Comparison of ENCODE assay signal across 29 cellular contexts in genomic region chr7:148688526-148688925, GRCh38.
"Had no signal": no experiment of that assay in that cellular context is flagged by ENCODE, and none has a peak within 500 bp of the region (broad histone marks: within the 10 kb centered on the region; RNA-seq: fewer than 3 reads in every experiment).

No MANE protein-coding gene starts in this region.

- ATAC-seq: activated naive CD8-positive, alpha-beta T cell treated with anti-CD3 and anti-CD28 coated beads, Interleukin-2, amount 50 U/mL, for 24 hours; foreskin keratinocyte; heart left ventricle; left colon; naive thymus-derived CD8-positive, alpha-beta T cell; psoas muscle; stimulated activated naive B cell treated with anti-CD40 and anti-IgM and Interleukin-4, amounts not matched to agents 10 μg/mL and 1 μg/mL and 100 μg/mL, for 72 hours; upper lobe of right lung had no signal

- H3K27me3 Mint-ChIP-seq: activated naive CD8-positive, alpha-beta T cell treated with anti-CD3 and anti-CD28 coated beads, Interleukin-2, amount 50 U/mL, for 24 hours; naive thymus-derived CD8-positive, alpha-beta T cell had no signal

- DNase-seq: activated CD4-positive, alpha-beta T cell treated with anti-CD3 and anti-CD28 coated beads for 4 hours; activated CD4-positive, alpha-beta T cell treated with anti-CD3 and anti-CD28 coated beads, Interleukin-2, amount 50 U/mL, for 4 hours; activated effector memory CD4-positive, alpha-beta T cell treated with Interleukin-2 at 50 U/mL for 16 hours; activated naive CD4-positive, alpha-beta T cell treated with anti-CD3 and anti-CD28 coated beads, Interleukin-2, amount 50 U/mL, for 16 hours; activated naive CD8-positive, alpha-beta T cell treated with anti-CD3 and anti-CD28 coated beads, Interleukin-2, amount 50 U/mL, for 24 hours; activated T-cell treated with anti-CD3 and anti-CD28 coated beads for 4 hours; amygdala; dermis blood vessel endothelial cell; effector CD4-positive, alpha-beta T cell; foreskin keratinocyte; heart left ventricle; hypothalamus; immature natural killer cell; kidney; left colon; naive thymus-derived CD8-positive, alpha-beta T cell; nucleus accumbens; psoas muscle; stimulated activated CD4-positive, alpha-beta T cell treated with anti-CD3 and anti-CD28 coated beads, Interleukin-15, amount 100 ng/mL, for 24 hours; stimulated activated CD4-positive, alpha-beta T cell treated with anti-CD3 and anti-CD28 coated beads, Interleukin-2, amount 100 ng/mL, for 24 hours; stimulated activated naive B cell treated with anti-CD40 and anti-IgM and Interleukin-4, amounts not matched to agents 10 μg/mL and 1 μg/mL and 100 μg/mL, for 72 hours; stomach; tibial artery; upper lobe of right lung had no signal

- H3K4me3 Mint-ChIP-seq: activated naive CD8-positive, alpha-beta T cell treated with anti-CD3 and anti-CD28 coated beads, Interleukin-2, amount 50 U/mL, for 24 hours; central memory CD8-positive, alpha-beta T cell; immature natural killer cell; memory B cell; naive thymus-derived CD8-positive, alpha-beta T cell; neural crest cell; stimulated activated naive B cell treated with anti-CD40 and anti-IgM and Interleukin-4, amounts not matched to agents 10 μg/mL and 1 μg/mL and 100 μg/mL, for 72 hours had no signal

- H3K36me3 Mint-ChIP-seq: immature natural killer cell; memory B cell; naive thymus-derived CD8-positive, alpha-beta T cell; stimulated activated naive B cell treated with anti-CD40 and anti-IgM and Interleukin-4, amounts not matched to agents 10 μg/mL and 1 μg/mL and 100 μg/mL, for 72 hours had no signal

- H3K27ac Mint-ChIP-seq: activated naive CD8-positive, alpha-beta T cell treated with anti-CD3 and anti-CD28 coated beads, Interleukin-2, amount 50 U/mL, for 24 hours; immature natural killer cell; memory B cell; naive thymus-derived CD8-positive, alpha-beta T cell; stimulated activated naive B cell treated with anti-CD40 and anti-IgM and Interleukin-4, amounts not matched to agents 10 μg/mL and 1 μg/mL and 100 μg/mL, for 72 hours had no signal

- H3K9me3 Mint-ChIP-seq: activated naive CD8-positive, alpha-beta T cell treated with anti-CD3 and anti-CD28 coated beads, Interleukin-2, amount 50 U/mL, for 24 hours; central memory CD8-positive, alpha-beta T cell; immature natural killer cell; memory B cell; naive thymus-derived CD8-positive, alpha-beta T cell; stimulated activated naive B cell treated with anti-CD40 and anti-IgM and Interleukin-4, amounts not matched to agents 10 μg/mL and 1 μg/mL and 100 μg/mL, for 72 hours had no signal

- H3K4me1 Mint-ChIP-seq: central memory CD8-positive, alpha-beta T cell; memory B cell; neural crest cell; stimulated activated naive B cell treated with anti-CD40 and anti-IgM and Interleukin-4, amounts not matched to agents 10 μg/mL and 1 μg/mL and 100 μg/mL, for 72 hours had no signal

- H3K4me3 ChIP-seq: esophagus muscularis mucosa, heart left ventricle, psoas muscle, stomach, suprapubic skin, tibial artery, upper lobe of right lung had no signal
